In genomic region chr11:44879432-44879831, GRCh38 we compare ENCODE assay signal across 25 cellular contexts.
"Had no signal": no experiment of that assay in that cellular context is flagged by ENCODE, and none has a peak within 500 bp of the region (broad histone marks: within the 10 kb centered on the region; RNA-seq: fewer than 3 reads in every experiment).

No MANE protein-coding gene starts in this region.

- DNase-seq: naive B cell; naive thymus-derived CD8-positive, alpha-beta T cell; nephron progenitor cell; nucleus accumbens; ovary; psoas muscle; right lobe of liver; sigmoid colon; small intestine; stimulated activated CD4-positive, alpha-beta T cell treated with anti-CD3 and anti-CD28 coated beads, Interleukin-1b, Interleukin-23, amount 100 ng/mL, for 48 hours; stimulated activated CD4-positive, alpha-beta T cell treated with anti-CD3 and anti-CD28 coated beads, Interleukin-4, amount 100 ng/mL, for 1 hour; stimulated activated CD4-positive, alpha-beta T cell treated with anti-CD3 and anti-CD28 coated beads, Interleukin-4, amount 100 ng/mL, for 4 hours; stimulated activated CD8-positive, alpha-beta memory T cell treated with anti-CD3 and anti-CD28 coated beads, Interleukin-4, amount 100 ng/mL, for 48 hours; stimulated activated naive CD4-positive, alpha-beta T cell; stimulated activated naive CD8-positive, alpha-beta T cell treated with anti-CD3 and anti-CD28 coated beads, Interleukin-15, amount 100 ng/mL, for 72 hours; stimulated activated naive CD8-positive, alpha-beta T cell treated with anti-CD3 and anti-CD28 coated beads, Interleukin-15, Interleukin-2, amounts not matched to agents 100 U/mL and 50 U/mL, for 24 hours; tibial artery; transverse colon had no signal

- H3K27me3 ChIP-seq: ovary, right lobe of liver, sigmoid colon, tibial artery had no signal

- H3K36me3 ChIP-seq: neutrophil, ovary, right lobe of liver, sigmoid colon, thoracic aorta, tibial artery, transverse colon had no signal

- H3K9ac ChIP-seq: parathyroid adenoma had no signal

- H3K4me1 ChIP-seq: parathyroid adenoma, right lobe of liver, tibial artery had no signal

- H2AFZ ChIP-seq: parathyroid adenoma had no signal

- H3K27ac ChIP-seq: neutrophil, ovary, parathyroid adenoma, psoas muscle, right lobe of liver, sigmoid colon, thoracic aorta, tibial artery, transverse colon had no signal

- H3K79me2 ChIP-seq: parathyroid adenoma had no signal

- FAIRE-seq: small intestine, urothelium cell line had no signal

- ATAC-seq: naive thymus-derived CD8-positive, alpha-beta T cell; natural killer cell treated with Interleukin-12 subunit alpha and Interleukin-12 subunit beta and Interleukin-15 and Interleukin-18, amount 100 ng/mL, for 72 hours; psoas muscle; right cardiac atrium; stimulated activated memory B cell treated with anti-CD40 and anti-IgM and Interleukin-4, amounts not matched to agents 10 μg/mL and 1 μg/mL and 100 μg/mL, for 72 hours; stimulated activated naive CD8-positive, alpha-beta T cell treated with anti-CD3 and anti-CD28 coated beads, Interleukin-15, amount 100 ng/mL, for 72 hours; stimulated activated naive CD8-positive, alpha-beta T cell treated with anti-CD3 and anti-CD28 coated beads, Interleukin-15, Interleukin-2, amounts not matched to agents 100 U/mL and 50 U/mL, for 24 hours had no signal

- H3K9me3 ChIP-seq: neutrophil, ovary, psoas muscle, right lobe of liver, sigmoid colon, thoracic aorta, tibial artery, transverse colon had no signal

- H3K4me3 ChIP-seq: ovary, psoas muscle, right lobe of liver, sigmoid colon, thoracic aorta, tibial artery, transverse colon had no signal
